ENCODE assay signal across 21 cellular contexts in genomic region chr18:71249791-71250190, GRCh38.
DNase-seq lines count a peak whose midpoint lies in the region; FAIRE-seq and TF ChIP-seq lines count a peak whose summit lies in the region.
"Had no signal": no experiment of that assay in that cellular context is flagged by ENCODE, and none has a peak within 500 bp of the region (broad histone marks: within the 10 kb centered on the region; RNA-seq: fewer than 3 reads in every experiment).

No MANE protein-coding gene starts in this region.

- no peak overlapping the region for H3K9ac ChIP-seq in endothelial cell of umbilical vein (replicated peaks; ENCODE audit: extremely low read depth, insufficient read depth, low read length)
- H3K9ac ChIP-seq: BLaER1 treated with 17β-estradiol and CSF1 and Interleukin-3, amounts not matched to agents 10 nM and 100 nM had no signal

- H3K4me1 ChIP-seq in A673 (ENCODE audit: insufficient read depth, low read length, poor library complexity, severe bottlenecking) (peaks cover 15% of the 10 kb centered on the region), endothelial cell of umbilical vein (ENCODE audit: control insufficient read depth, extremely low read depth, insufficient read depth, low read length) (peaks cover 16% of the 10 kb centered on the region)
- H3K4me1 ChIP-seq: BE2C had no signal

- TF ChIP-seq POLR2A in endothelial cell of umbilical vein (IDR thresholded peaks at IDR 0.05; ENCODE audit: low read depth, low read length): no peak

- no peaks in the 10 kb centered on the region for H3K9me3 ChIP-seq in A673 (ENCODE audit: low read depth, low read length, poor library complexity, severe bottlenecking)
- H3K9me3 ChIP-seq in endothelial cell of umbilical vein (replicated peaks; ENCODE audit: control insufficient read depth, insufficient read depth, low read length): no peaks in the 10 kb centered on the region
- H3K9me3 ChIP-seq: BE2C; BLaER1 treated with 17β-estradiol and CSF1 and Interleukin-3, amounts not matched to agents 10 nM and 100 nM had no signal

- H3K4me2 ChIP-seq in endothelial cell of umbilical vein (ENCODE audit: insufficient read depth, low read length): peak overlapping the region; percentile 16
- H3K4me2 ChIP-seq: BLaER1 treated with 17β-estradiol and CSF1 and Interleukin-3, amounts not matched to agents 10 nM and 100 nM; GM23338 had no signal

- no peaks in the 10 kb centered on the region for H3K79me2 ChIP-seq in endothelial cell of umbilical vein (ENCODE audit: control insufficient read depth, insufficient read depth, low read length)

- dilution Hi-C loops in endothelial cell of umbilical vein (cut with MboI; ENCODE audit: extremely low pct_ligation_motif_present, low sequenced_read_pairs): no loop called here

- no peak for TF ChIP-seq CTCF in A673 (conservative IDR thresholded peaks at IDR 0.05; ENCODE audit: low read depth, low read length)
- no peak for TF ChIP-seq CTCF in endothelial cell of umbilical vein (IDR thresholded peaks at IDR 0.05; ENCODE audit: extremely low read depth in 1 of 2, insufficient read depth in 1 of 2, low read depth in 1 of 2, low read length in 2 of 2)

- H3K27ac ChIP-seq in A673 (ENCODE audit: low read depth, low read length, poor library complexity, severe bottlenecking) (no peak overlapping the region), endothelial cell of umbilical vein (ENCODE audit: insufficient read depth, low read depth, low read length) (no peak overlapping the region)
- H3K27ac ChIP-seq: BLaER1 treated with 17β-estradiol and CSF1 and Interleukin-3, amounts not matched to agents 10 nM and 100 nM had no signal

- BruUV-seq in A673 (replicated peaks; lab: Mats Ljungman, UMichigan): no TSS peak
- no TSS peak for BruUV-seq in endothelial cell of umbilical vein (replicated peaks; lab: Mats Ljungman, UMichigan)

- no peaks in the 10 kb centered on the region for H3K9me1 ChIP-seq in endothelial cell of umbilical vein (replicated peaks; ENCODE audit: control insufficient read depth, extremely low read depth, insufficient read depth, low read length)

- H4K20me1 ChIP-seq in endothelial cell of umbilical vein (replicated peaks; ENCODE audit: control insufficient read depth, extremely low read depth, insufficient read depth, low read length): no peaks in the 10 kb centered on the region
- H4K20me1 ChIP-seq: BLaER1 treated with 17β-estradiol and CSF1 and Interleukin-3, amounts not matched to agents 10 nM and 100 nM had no signal

- CTCF ChIA-PET in A673 (lab: Charles Lee): no interaction called here
- CTCF ChIA-PET in endothelial cell of umbilical vein (lab: Charles Lee): interaction anchor here (1.4 to 1.5 kb wide), 2 partner anchors 17 to 51 kb away, joined by 3 to 5 read pairs; no protein-coding TSS in a partner anchor

- no peak for FAIRE-seq in endothelial cell of umbilical vein (lab: Jason Lieb, UNC)
- FAIRE-seq: A204.1, GM12891, GM18507 had no signal

- no peak overlapping the region for H3K4me3 ChIP-seq in A673 (ENCODE audit: low read depth, low read length, poor library complexity, severe bottlenecking)
- no peak overlapping the region for H3K4me3 ChIP-seq in endothelial cell of umbilical vein (replicated peaks in 1 of 3; ENCODE audit: insufficient read depth in 1 of 3, low read depth in 1 of 3, low read length in 3 of 3)
- H3K4me3 ChIP-seq: BLaER1 treated with 17β-estradiol and CSF1 and Interleukin-3, amounts not matched to agents 10 nM and 100 nM; GM23338 had no signal

- H3K36me3 ChIP-seq in A673 (ENCODE audit: insufficient read depth, low read length, poor library complexity, severe bottlenecking) (no peaks in the 10 kb centered on the region), endothelial cell of umbilical vein (ENCODE audit: control insufficient read depth in 2 of 2, extremely low read depth in 1 of 2, insufficient read depth in 2 of 2, low read length in 2 of 2) (no peaks in the 10 kb centered on the region)
- H3K36me3 ChIP-seq: BE2C; BLaER1 treated with 17β-estradiol and CSF1 and Interleukin-3, amounts not matched to agents 10 nM and 100 nM had no signal

- H3K27me3 ChIP-seq in A673 (replicated peaks; ENCODE audit: insufficient read depth, low read depth, low read length, poor library complexity): no peaks in the 10 kb centered on the region
- H3K27me3 ChIP-seq in endothelial cell of umbilical vein (ENCODE audit: control insufficient read depth in 2 of 2, insufficient read depth in 2 of 2, low read length in 2 of 2): no peaks in the 10 kb centered on the region
- H3K27me3 ChIP-seq: BE2C; BLaER1 treated with 17β-estradiol and CSF1 and Interleukin-3, amounts not matched to agents 10 nM and 100 nM had no signal

- no peak overlapping the region for H2AFZ ChIP-seq in endothelial cell of umbilical vein (ENCODE audit: low read depth, low read length)
- H2AFZ ChIP-seq: GM23338 had no signal

- peak; percentile 37 for DNase-seq in A673 (ENCODE audit: low spot score)
- DNase-seq in endothelial cell of umbilical vein (ENCODE audit: low read depth, low spot score): no peak
- peak; percentile 20 for DNase-seq in kidney glomerular epithelial cell (lab: John Stamatoyannopoulos, UW)
- DNase-seq in mucosa of gallbladder (ENCODE audit: low spot score): no peak
- no peak for DNase-seq in NCI-H1930 (lab: John Stamatoyannopoulos, UW)
- no peak for DNase-seq in NCI-H526 (lab: John Stamatoyannopoulos, UW)
- DNase-seq: ACHN; AML-193; BE2C; CD4-positive, alpha-beta T cell; CD8-positive, alpha-beta memory T cell; DMS 273 treated with DMSO at 0.1 percent for 48 hours; DMS79; EL; GDM1; H9 had no signal

- intact Hi-C loops in A673 (cut with micrococcal nuclease; ENCODE audit: unreplicated experiment): no loop called here
- intact Hi-C loops in endothelial cell of umbilical vein (cut with micrococcal nuclease): no loop called here

- POLR2A ChIA-PET in A673 (lab: Charles Lee; ENCODE audit: low non-redundant PET): interaction anchor here (0.5 kb wide), 1 partner anchor 457 kb away, joined by 4 read pairs; no protein-coding TSS in a partner anchor
- POLR2A ChIA-PET in endothelial cell of umbilical vein (lab: Charles Lee): no interaction called here

TF ChIP-seq in endothelial cell of umbilical vein, 7 proteins besides CTCF, POLR2A, EP300 and RAD21:
- TF ChIP-seq POLR2AphosphoS5 (IDR thresholded peaks at IDR 0.05; ENCODE audit: insufficient read depth, low read depth, low read length) (no peak), FOS (IDR thresholded peaks at IDR 0.05; ENCODE audit: borderline replicate concordance, insufficient read depth, low read length) (no peak), GATA2 (IDR thresholded peaks at IDR 0.05; ENCODE audit: insufficient read depth, insufficient read length, low read depth, low read length) (no peak), JUN (IDR thresholded peaks at IDR 0.05; ENCODE audit: borderline replicate concordance, insufficient read depth, insufficient read length, low read depth) (no peak), MYC (IDR thresholded peaks at IDR 0.05; ENCODE audit: low read depth, low read length) (no peak), EZH2 (IDR thresholded peaks at IDR 0.05; ENCODE audit: borderline replicate concordance, low read depth, low read length, severe bottlenecking) (no peak), MAX (IDR thresholded peaks at IDR 0.05; ENCODE audit: insufficient read depth, insufficient read length) (no peak)
TF ChIP-seq in endothelial cell of umbilical vein: peak in this region for 0.

Comparison
In these comparisons a context has a peak if more than half of its experiments do, and no peak if none do; other contexts are left out.
1. DNase-seq: peak in A673 (single experiment) and kidney glomerular epithelial cell (single experiment); none in endothelial cell of umbilical vein (single experiment), mucosa of gallbladder (single experiment), NCI-H1930 (0 of 2) and NCI-H526 (0 of 2).